In genomic region chr3:42035816-42036482, GRCh38 we compare ENCODE assay signal across 10 cellular contexts. TPM values are rescaled to one million over a fixed set of nuclear protein-coding genes. Genes with fewer than 3 reads are reported as not detected.
DNase-seq lines count a peak whose midpoint lies in the region; ATAC-seq, FAIRE-seq and TF ChIP-seq lines count a peak whose summit lies in the region.
"Had no signal": no experiment of that assay in that cellular context is flagged by ENCODE, and none has a peak within 500 bp of the region (broad histone marks: within the 10 kb centered on the region; RNA-seq: fewer than 3 reads in every experiment).

No MANE protein-coding gene starts in this region.

- WGBS in small intestine, 3 donors = 69 to 83% (median 74%) methylated on average over 4 of the region's 4 CpGs

- H3K36me3 ChIP-seq in small intestine (ENCODE audit: control insufficient read depth in 2 of 2, insufficient read depth in 2 of 2, low read length in 2 of 2) = no peaks in the 10 kb centered on the region

- no peaks in the 10 kb centered on the region for H3K9me3 ChIP-seq in small intestine (ENCODE audit: control insufficient read depth, low read depth)

- no peaks in the 10 kb centered on the region for H3K9me3 Mint-ChIP-seq in activated naive CD8-positive, alpha-beta T cell treated with anti-CD3 and anti-CD28 coated beads, Interleukin-2, amount 50 U/mL, for 24 hours
- H3K9me3 Mint-ChIP-seq in immature natural killer cell = no peaks in the 10 kb centered on the region

- peak overlapping the region; percentile 2 to 60 for H3K27ac ChIP-seq in small intestine (ENCODE audit: low read depth in 1 of 2, low read length in 1 of 2)

- peak overlapping the region; percentile 61 for H3K27ac Mint-ChIP-seq in activated naive CD8-positive, alpha-beta T cell treated with anti-CD3 and anti-CD28 coated beads, Interleukin-2, amount 50 U/mL, for 24 hours
- H3K27ac Mint-ChIP-seq in immature natural killer cell = peak overlapping the region in 5 of 6 donors; percentile 6 to 85 (median 69)

- ATAC-seq in GM21786 (IDR thresholded peaks at IDR 0.05; ENCODE audit: unreplicated experiment) (peak; percentile 5), HG03025 (IDR thresholded peaks at IDR 0.05; ENCODE audit: low FRiP score, unreplicated experiment) (no peak), HG03571 (IDR thresholded peaks at IDR 0.05; ENCODE audit: unreplicated experiment) (no peak)
- peak; percentile 18 for ATAC-seq in activated naive CD8-positive, alpha-beta T cell treated with anti-CD3 and anti-CD28 coated beads, Interleukin-2, amount 50 U/mL, for 24 hours

- FAIRE-seq in small intestine (lab: Jason Lieb, UNC) = no peak
- FAIRE-seq: endometrium had no signal

- H3K27me3 ChIP-seq in small intestine (ENCODE audit: control insufficient read depth in 2 of 2, insufficient read depth in 2 of 2, low read length in 2 of 2) = no peaks in the 10 kb centered on the region

- peaks cover 16% of the 10 kb centered on the region for H3K36me3 Mint-ChIP-seq in activated naive CD8-positive, alpha-beta T cell treated with anti-CD3 and anti-CD28 coated beads, Interleukin-2, amount 50 U/mL, for 24 hours (ENCODE audit: low read depth)
- peaks cover 0 to 7% (median 5%) of the 10 kb centered on the region in 3 donors for H3K36me3 Mint-ChIP-seq in immature natural killer cell

- H3K4me3 Mint-ChIP-seq in activated naive CD8-positive, alpha-beta T cell treated with anti-CD3 and anti-CD28 coated beads, Interleukin-2, amount 50 U/mL, for 24 hours = no peak overlapping the region
- no peak overlapping the region for H3K4me3 Mint-ChIP-seq in immature natural killer cell

- H3K4me3 ChIP-seq in small intestine (ENCODE audit: low read depth in 1 of 2, low read length in 2 of 2) = no peak overlapping the region

- in situ Hi-C loops in GM13977 (cut with MboI; ENCODE audit: low pct_unique_long_range_greater_than_20kb, low sequenced_read_pairs, unreplicated experiment) = no loop called here

- no peaks in the 10 kb centered on the region for H3K27me3 Mint-ChIP-seq in activated naive CD8-positive, alpha-beta T cell treated with anti-CD3 and anti-CD28 coated beads, Interleukin-2, amount 50 U/mL, for 24 hours
- H3K27me3 Mint-ChIP-seq in immature natural killer cell (ENCODE audit: low read depth in 3 of 3) = peaks cover 2 to 6% (median 5%) of the 10 kb centered on the region in 3 donors

- TF ChIP-seq CTCF in GM13977 (IDR thresholded peaks at IDR 0.05; ENCODE audit: extremely low read depth, insufficient read depth, missing control alignments) = no peak

- H3K4me1 ChIP-seq in small intestine (ENCODE audit: control insufficient read depth in 2 of 2, insufficient read depth in 1 of 2, low read depth in 1 of 2, low read length in 1 of 2) = peaks cover 2 to 4% of the 10 kb centered on the region in 2 donors

- H3K4me1 Mint-ChIP-seq in activated naive CD8-positive, alpha-beta T cell treated with anti-CD3 and anti-CD28 coated beads, Interleukin-2, amount 50 U/mL, for 24 hours = peaks cover 34% of the 10 kb centered on the region
- H3K4me1 Mint-ChIP-seq in immature natural killer cell = peaks cover 14 to 48% of the 10 kb centered on the region in 2 donors

- DNase-seq in activated naive CD8-positive, alpha-beta T cell treated with anti-CD3 and anti-CD28 coated beads, Interleukin-2, amount 50 U/mL, for 24 hours = no peak
- DNase-seq in immature natural killer cell (no peak), small intestine (no peak), GM13977 (ENCODE audit: low spot score) (no peak)
- no peak for DNase-seq in effector CD4-positive, alpha-beta T cell
- DNase-seq: activated CD8-positive, alpha-beta memory T cell treated with anti-CD3 and anti-CD28 coated beads, Interleukin-2, amount 50 U/mL, for 4 hours had no signal

RNA-seq across cellular contexts. Expression of gene TRAK1, which starts 55.2 kb away (rescaled TPM):
- 1 to 10 TPM; 2.1 to 7.8 (median 4.4) TPM for polyA plus RNA-seq in immature natural killer cell
- 10 to 100 TPM; 20.9 to 74.7 (median 36.5) TPM for polyA plus RNA-seq in small intestine

Comparison
In these comparisons a context has a peak if more than half of its experiments do, and no peak if none do; other contexts are left out.
1. ATAC-seq: peak in GM21786 (single experiment) and activated naive CD8-positive, alpha-beta T cell treated with anti-CD3 and anti-CD28 coated beads, Interleukin-2, amount 50 U/mL, for 24 hours (single experiment); none in HG03025 (single experiment) and HG03571 (single experiment).